ENCODE assay signal across 19 cellular contexts in the genomic region with DNA sequence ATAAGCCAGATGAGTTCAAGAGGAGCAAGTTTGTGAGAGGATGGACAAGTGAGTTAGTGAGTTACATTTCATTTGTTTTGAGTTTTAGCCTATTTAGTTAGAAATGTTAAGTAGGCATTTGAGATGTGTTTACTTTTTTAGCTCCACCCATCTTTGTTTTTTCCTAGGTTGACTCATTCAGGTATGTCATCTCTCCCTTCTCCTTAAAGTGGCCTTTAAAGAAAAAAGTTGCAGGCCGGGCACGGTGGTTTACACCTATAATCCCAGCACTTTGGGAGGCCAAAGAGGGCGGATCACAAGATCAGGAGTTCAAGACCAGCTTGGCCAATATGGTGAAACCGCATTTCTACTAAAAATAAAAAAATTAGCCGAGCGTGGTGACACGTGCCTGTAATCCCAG.
DNase-seq lines count a peak whose midpoint lies in the region; ATAC-seq and TF ChIP-seq lines count a peak whose summit lies in the region.
"Had no signal": no experiment of that assay in that cellular context is flagged by ENCODE, and none has a peak within 500 bp of the region (broad histone marks: within the 10 kb centered on the region; RNA-seq: fewer than 3 reads in every experiment).

No MANE protein-coding gene starts in this region.

- no peaks in the 10 kb centered on the region for H3K27me3 ChIP-seq in GM23338 (ENCODE audit: insufficient read depth)
- no peaks in the 10 kb centered on the region for H3K27me3 ChIP-seq in smooth muscle cell (ENCODE audit: low read depth)
- no peaks in the 10 kb centered on the region for H3K27me3 ChIP-seq in right cardiac atrium (ENCODE audit: control insufficient read depth, insufficient read depth)
- H3K27me3 ChIP-seq: SJSA1 had no signal

- H3K27me3 Mint-ChIP-seq in GM23338 (ENCODE audit: insufficient read depth, low read depth, poor library complexity) = peaks cover 4% of the 10 kb centered on the region
- H3K27me3 Mint-ChIP-seq: CD4-positive, CD25-positive, alpha-beta regulatory T cell; T-helper 17 cell had no signal

- H3K4me1 Mint-ChIP-seq in GM23338 = peaks cover 65% of the 10 kb centered on the region

- H3K36me3 Mint-ChIP-seq in GM23338 (ENCODE audit: low read depth) = no peaks in the 10 kb centered on the region
- H3K36me3 Mint-ChIP-seq: CD4-positive, CD25-positive, alpha-beta regulatory T cell had no signal

- DNase-seq in GM23338 (ENCODE audit: low spot score) (peak; percentile 63), M059J (ENCODE audit: low read depth) (peak; percentile 27), epithelial cell of esophagus (ENCODE audit: low read depth) (peak; percentile 62), smooth muscle cell (lab: John Stamatoyannopoulos, UW; ENCODE audit: unreplicated experiment) (no peak), right cardiac atrium (no peak), SKM-1 (lab: John Stamatoyannopoulos, UW; ENCODE audit: unreplicated experiment) (no peak), NCI-H2196 treated with DMSO at 0.1 percent for 48 hours (lab: John Stamatoyannopoulos, UW; ENCODE audit: unreplicated experiment) (no peak)
- DNase-seq: CD4-positive, CD25-positive, alpha-beta regulatory T cell; COR-L47; GOT3; HFFc6; NCI-H187 treated with DMSO at 0.1 percent for 48 hours; NCI-H226; NCI-H524; T-helper 17 cell had no signal

- peak overlapping the region; percentile 29; the same call in 1 of the 2 replicates for H3K27ac ChIP-seq in GM23338 (ENCODE audit: low read depth)
- H3K27ac ChIP-seq in smooth muscle cell (ENCODE audit: low read depth) = peak overlapping the region; percentile 56
- H3K27ac ChIP-seq in right cardiac atrium (ENCODE audit: low read length) = no peak overlapping the region
- H3K27ac ChIP-seq: SJSA1 had no signal

- no peak overlapping the region for H3K4me3 ChIP-seq in GM23338
- no peak overlapping the region for H3K4me3 ChIP-seq in epithelial cell of esophagus (ENCODE audit: low read length)
- no peak overlapping the region for H3K4me3 ChIP-seq in smooth muscle cell
- no peak overlapping the region for H3K4me3 ChIP-seq in right cardiac atrium (ENCODE audit: low read length)
- H3K4me3 ChIP-seq: GM12878, SJSA1 had no signal

- no peaks in the 10 kb centered on the region for H3K36me3 ChIP-seq in GM23338 (ENCODE audit: insufficient read depth)
- H3K36me3 ChIP-seq in smooth muscle cell (ENCODE audit: low read depth) = no peaks in the 10 kb centered on the region

- no peak overlapping the region for H3K4me3 Mint-ChIP-seq in GM23338
- H3K4me3 Mint-ChIP-seq: B cell; CD4-positive, CD25-positive, alpha-beta regulatory T cell; HFFc6; T-helper 17 cell had no signal

- no peak overlapping the region for H2AFZ ChIP-seq in GM23338
- H2AFZ ChIP-seq in smooth muscle cell (ENCODE audit: low read depth) = no peak overlapping the region

- WGBS in smooth muscle cell (ENCODE audit: low lambda C conversion rate) = 79% methylated on average over 7 of the region's 7 CpGs
- 92% methylated on average over 7 of the region's 7 CpGs for WGBS in right cardiac atrium

- H3K9me3 Mint-ChIP-seq in GM23338 = no peaks in the 10 kb centered on the region
- H3K9me3 Mint-ChIP-seq: CD4-positive, CD25-positive, alpha-beta regulatory T cell; HFFc6 had no signal

- H3K79me2 ChIP-seq in GM23338 (replicated peaks; ENCODE audit: insufficient read depth) (peaks cover 100% of the 10 kb centered on the region), smooth muscle cell (ENCODE audit: low read depth) (peaks cover 98% of the 10 kb centered on the region)

- H3K4me2 ChIP-seq in GM23338 (peak overlapping the region; percentile 10; the same call in 1 of the 2 replicates), smooth muscle cell (no peak overlapping the region)

- peaks cover 55% of the 10 kb centered on the region for H4K20me1 ChIP-seq in GM23338 (replicated peaks; ENCODE audit: insufficient read depth)
- peaks cover 97% of the 10 kb centered on the region for H4K20me1 ChIP-seq in smooth muscle cell (ENCODE audit: low read depth)

- H3K4me1 ChIP-seq in GM23338 (ENCODE audit: insufficient read depth) = peaks cover 70% of the 10 kb centered on the region
- H3K4me1 ChIP-seq in smooth muscle cell (ENCODE audit: low read depth) = peaks cover 6% of the 10 kb centered on the region
- H3K4me1 ChIP-seq in right cardiac atrium (ENCODE audit: control insufficient read depth, insufficient read depth, low read length) = peaks cover 7% of the 10 kb centered on the region

- no peak for ATAC-seq in GM23338
- ATAC-seq in right cardiac atrium = no peak
- ATAC-seq in HG03159 (IDR thresholded peaks at IDR 0.05; ENCODE audit: unreplicated experiment) = no peak
- ATAC-seq: GM12878, T-helper 17 cell had no signal

- TF ChIP-seq CTCF in GM23338 (conservative IDR thresholded peaks at IDR 0.05; ENCODE audit: low read depth in 2 of 2) (no peak), epithelial cell of esophagus (IDR thresholded peaks at IDR 0.05; ENCODE audit: insufficient read depth, low read depth, low read length, missing control alignments) (no peak), smooth muscle cell (IDR thresholded peaks at IDR 0.05; ENCODE audit: borderline replicate concordance, insufficient read depth, poor library complexity, severe bottlenecking) (no peak)

- H3K27ac Mint-ChIP-seq in GM23338 = no peak overlapping the region
- H3K27ac Mint-ChIP-seq: B cell, HFFc6, T-helper 17 cell had no signal

- H3K9me2 ChIP-seq in GM23338 (ENCODE audit: insufficient read depth) = no peaks in the 10 kb centered on the region

- H3F3A ChIP-seq in GM23338 (replicated peaks; ENCODE audit: low read depth) = no peaks in the 10 kb centered on the region
- H3F3A ChIP-seq in smooth muscle cell (ENCODE audit: low read depth) = no peaks in the 10 kb centered on the region

- intact Hi-C loops in right cardiac atrium (cut with DNase I) = no loop called here

- H3K9me3 ChIP-seq in smooth muscle cell (replicated peaks; ENCODE audit: low read depth) (no peaks in the 10 kb centered on the region), right cardiac atrium (ENCODE audit: control insufficient read depth, low read length) (no peaks in the 10 kb centered on the region)
- H3K9me3 ChIP-seq: SJSA1 had no signal

- no peak overlapping the region for H3K9ac ChIP-seq in smooth muscle cell (ENCODE audit: low read depth)

TF ChIP-seq in GM23338, 12 proteins besides CTCF, POLR2A, EP300 and RAD21:
- TF ChIP-seq NANOG (IDR thresholded peaks at IDR 0.05; ENCODE audit: borderline replicate concordance) (no peak), ZNF114 (CRISPR knock-in tag; IDR thresholded peaks at IDR 0.05) (no peak), POLR2AphosphoS5 (IDR thresholded peaks at IDR 0.05; ENCODE audit: low read depth) (no peak)

Comparison
In these comparisons a context has a peak if more than half of its experiments do, and no peak if none do; other contexts are left out.
1. DNase-seq: peak in GM23338 (single experiment), M059J (single experiment) and epithelial cell of esophagus (single experiment); none in smooth muscle cell (single experiment), right cardiac atrium (0 of 3), SKM-1 (single experiment) and NCI-H2196 treated with DMSO at 0.1 percent for 48 hours (single experiment).